Comparison of ENCODE assay signal across 2 cellular contexts in the genomic region with DNA sequence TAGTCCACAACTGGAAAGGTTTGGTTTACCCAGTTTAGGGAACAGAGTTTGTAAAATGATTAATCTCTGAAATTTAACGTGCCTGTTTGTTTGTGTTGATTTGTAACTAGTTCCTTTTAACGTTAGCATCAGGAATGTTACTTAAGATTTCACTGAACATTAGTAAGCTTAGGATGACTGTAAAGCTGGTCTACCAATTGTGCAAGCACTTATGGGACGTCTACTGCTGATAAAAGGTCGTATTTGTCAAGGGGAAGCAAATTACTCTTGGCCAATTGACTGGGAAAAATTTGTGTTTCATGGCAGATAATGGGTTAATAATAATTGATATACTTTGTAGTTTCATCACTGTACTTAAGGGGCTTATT.
TF ChIP-seq lines count a peak whose summit lies in the region.

No MANE protein-coding gene starts in this region.

TF ChIP-seq in HEK293, 187 proteins besides CTCF, POLR2A, EP300 and RAD21 (continued from another document):
- TF ChIP-seq, protein P1, sequence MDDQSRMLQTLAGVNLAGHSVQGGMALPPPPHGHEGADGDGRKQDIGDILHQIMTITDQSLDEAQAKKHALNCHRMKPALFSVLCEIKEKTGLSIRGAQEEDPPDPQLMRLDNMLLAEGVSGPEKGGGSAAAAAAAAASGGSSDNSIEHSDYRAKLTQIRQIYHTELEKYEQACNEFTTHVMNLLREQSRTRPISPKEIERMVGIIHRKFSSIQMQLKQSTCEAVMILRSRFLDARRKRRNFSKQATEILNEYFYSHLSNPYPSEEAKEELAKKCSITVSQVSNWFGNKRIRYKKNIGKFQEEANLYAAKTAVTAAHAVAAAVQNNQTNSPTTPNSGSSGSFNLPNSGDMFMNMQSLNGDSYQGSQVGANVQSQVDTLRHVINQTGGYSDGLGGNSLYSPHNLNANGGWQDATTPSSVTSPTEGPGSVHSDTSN (CRISPR knock-in tag; IDR thresholded peaks at IDR 0.05), result no peak
- TF ChIP-seq ZNF10 (tag by site-specific recombination; IDR thresholded peaks at IDR 0.05) (peak; percentile 86), SCRT2 (tag by site-specific recombination; IDR thresholded peaks at IDR 0.05) (no peak)
TF ChIP-seq in HEK293: peak in this region for 1.

TF ChIP-seq in GM23338, 12 proteins besides CTCF, POLR2A, EP300 and RAD21 (continued from another document):
- TF ChIP-seq, protein P2, sequence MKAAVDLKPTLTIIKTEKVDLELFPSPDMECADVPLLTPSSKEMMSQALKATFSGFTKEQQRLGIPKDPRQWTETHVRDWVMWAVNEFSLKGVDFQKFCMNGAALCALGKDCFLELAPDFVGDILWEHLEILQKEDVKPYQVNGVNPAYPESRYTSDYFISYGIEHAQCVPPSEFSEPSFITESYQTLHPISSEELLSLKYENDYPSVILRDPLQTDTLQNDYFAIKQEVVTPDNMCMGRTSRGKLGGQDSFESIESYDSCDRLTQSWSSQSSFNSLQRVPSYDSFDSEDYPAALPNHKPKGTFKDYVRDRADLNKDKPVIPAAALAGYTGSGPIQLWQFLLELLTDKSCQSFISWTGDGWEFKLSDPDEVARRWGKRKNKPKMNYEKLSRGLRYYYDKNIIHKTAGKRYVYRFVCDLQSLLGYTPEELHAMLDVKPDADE (IDR thresholded peaks at IDR 0.05), result no peak
- TF ChIP-seq NANOG (IDR thresholded peaks at IDR 0.05; ENCODE audit: borderline replicate concordance), result no peak
- TF ChIP-seq ZNF114 (CRISPR knock-in tag; IDR thresholded peaks at IDR 0.05), result no peak
- TF ChIP-seq STAT1 (IDR thresholded peaks at IDR 0.05; ENCODE audit: unreplicated experiment), result no peak
- TF ChIP-seq POLR2AphosphoS5 (IDR thresholded peaks at IDR 0.05; ENCODE audit: low read depth), result no peak
- no peak for TF ChIP-seq JUNB (IDR thresholded peaks at IDR 0.05; ENCODE audit: unreplicated experiment)
- no peak for TF ChIP-seq ZNF462 (CRISPR knock-in tag; IDR thresholded peaks at IDR 0.05)
- TF ChIP-seq, protein P3, sequence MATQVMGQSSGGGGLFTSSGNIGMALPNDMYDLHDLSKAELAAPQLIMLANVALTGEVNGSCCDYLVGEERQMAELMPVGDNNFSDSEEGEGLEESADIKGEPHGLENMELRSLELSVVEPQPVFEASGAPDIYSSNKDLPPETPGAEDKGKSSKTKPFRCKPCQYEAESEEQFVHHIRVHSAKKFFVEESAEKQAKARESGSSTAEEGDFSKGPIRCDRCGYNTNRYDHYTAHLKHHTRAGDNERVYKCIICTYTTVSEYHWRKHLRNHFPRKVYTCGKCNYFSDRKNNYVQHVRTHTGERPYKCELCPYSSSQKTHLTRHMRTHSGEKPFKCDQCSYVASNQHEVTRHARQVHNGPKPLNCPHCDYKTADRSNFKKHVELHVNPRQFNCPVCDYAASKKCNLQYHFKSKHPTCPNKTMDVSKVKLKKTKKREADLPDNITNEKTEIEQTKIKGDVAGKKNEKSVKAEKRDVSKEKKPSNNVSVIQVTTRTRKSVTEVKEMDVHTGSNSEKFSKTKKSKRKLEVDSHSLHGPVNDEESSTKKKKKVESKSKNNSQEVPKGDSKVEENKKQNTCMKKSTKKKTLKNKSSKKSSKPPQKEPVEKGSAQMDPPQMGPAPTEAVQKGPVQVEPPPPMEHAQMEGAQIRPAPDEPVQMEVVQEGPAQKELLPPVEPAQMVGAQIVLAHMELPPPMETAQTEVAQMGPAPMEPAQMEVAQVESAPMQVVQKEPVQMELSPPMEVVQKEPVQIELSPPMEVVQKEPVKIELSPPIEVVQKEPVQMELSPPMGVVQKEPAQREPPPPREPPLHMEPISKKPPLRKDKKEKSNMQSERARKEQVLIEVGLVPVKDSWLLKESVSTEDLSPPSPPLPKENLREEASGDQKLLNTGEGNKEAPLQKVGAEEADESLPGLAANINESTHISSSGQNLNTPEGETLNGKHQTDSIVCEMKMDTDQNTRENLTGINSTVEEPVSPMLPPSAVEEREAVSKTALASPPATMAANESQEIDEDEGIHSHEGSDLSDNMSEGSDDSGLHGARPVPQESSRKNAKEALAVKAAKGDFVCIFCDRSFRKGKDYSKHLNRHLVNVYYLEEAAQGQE (IDR thresholded peaks at IDR 0.05; ENCODE audit: unreplicated experiment), result no peak
